In genomic region chr17:41524261-41524660, GRCh38 we compare ENCODE assay signal across 22 cellular contexts. TPM values are rescaled to one million over a fixed set of nuclear protein-coding genes. Genes with fewer than 3 reads are reported as not detected.
"Had no signal": no experiment of that assay in that cellular context is flagged by ENCODE, and none has a peak within 500 bp of the region (broad histone marks: within the 10 kb centered on the region; RNA-seq: fewer than 3 reads in every experiment).

No MANE protein-coding gene starts in this region.

- H3K4me3 Mint-ChIP-seq: activated CD4-positive, alpha-beta T cell treated with anti-CD3 and anti-CD28 coated beads, Interleukin-2, amount 10 ng/mL, durations not matched to agents 7 days and 5 days; activated naive CD4-positive, alpha-beta T cell treated with anti-CD3 and anti-CD28 coated beads, Interleukin-2, amount 10 ng/mL, durations not matched to agents 7 days and 5 days; activated T-helper 17 cell treated with anti-CD3 and anti-CD28 coated beads, Interleukin-2, amount 50 U/mL, for 72 hours; natural killer cell; stimulated activated naive CD8-positive, alpha-beta T cell treated with anti-CD3 and anti-CD28 coated beads, Interleukin-15, Interleukin-2, amounts not matched to agents 100 ng/mL and 50 ng/mL, for 24 hours had no signal

- H3K36me3 Mint-ChIP-seq: activated naive CD4-positive, alpha-beta T cell treated with anti-CD3 and anti-CD28 coated beads, Interleukin-2, amount 10 ng/mL, durations not matched to agents 7 days and 5 days; natural killer cell had no signal

- H3K4me3 ChIP-seq: lung, mucosa of descending colon, psoas muscle, sigmoid colon, thoracic aorta had no signal

- H3K27ac ChIP-seq: psoas muscle, sigmoid colon, thoracic aorta had no signal

- DNase-seq: activated CD4-positive, alpha-beta T cell treated with anti-CD3 and anti-CD28 coated beads, Interleukin-2, amount 10 ng/mL, durations not matched to agents 7 days and 5 days; activated naive CD4-positive, alpha-beta T cell treated with anti-CD3 and anti-CD28 coated beads, Interleukin-2, amount 10 ng/mL, durations not matched to agents 7 days and 5 days; activated T-cell treated with anti-CD3 and anti-CD28 coated beads for 4 hours; central memory CD4-positive, alpha-beta T cell; cortex of kidney; effector memory CD4-positive, alpha-beta T cell; natural killer cell; psoas muscle; sigmoid colon; stimulated activated CD4-positive, alpha-beta T cell treated with anti-CD3 and anti-CD28 coated beads, Interleukin-12 subunit alpha, Interleukin-12 subunit beta, amount 100 ng/mL, for 4 hours; stimulated activated CD8-positive, alpha-beta memory T cell treated with anti-CD3 and anti-CD28 coated beads, Interleukin-4, amount 100 ng/mL, for 48 hours had no signal

- H3K4me1 Mint-ChIP-seq: activated T-helper 17 cell treated with anti-CD3 and anti-CD28 coated beads, Interleukin-2, amount 50 U/mL, for 72 hours had no signal

- H3K36me3 ChIP-seq: sigmoid colon, thoracic aorta had no signal

- H3K9me3 ChIP-seq: mucosa of descending colon, psoas muscle, sigmoid colon, thoracic aorta had no signal

- H3K27ac Mint-ChIP-seq: activated CD4-positive, alpha-beta T cell treated with anti-CD3 and anti-CD28 coated beads, Interleukin-2, amount 10 ng/mL, durations not matched to agents 7 days and 5 days; activated naive CD4-positive, alpha-beta T cell treated with anti-CD3 and anti-CD28 coated beads, Interleukin-2, amount 10 ng/mL, durations not matched to agents 7 days and 5 days; activated T-helper 17 cell treated with anti-CD3 and anti-CD28 coated beads, Interleukin-2, amount 50 U/mL, for 72 hours; natural killer cell; stimulated activated naive CD8-positive, alpha-beta T cell treated with anti-CD3 and anti-CD28 coated beads, Interleukin-15, Interleukin-2, amounts not matched to agents 100 ng/mL and 50 ng/mL, for 24 hours had no signal

- H3K9me3 Mint-ChIP-seq: activated CD4-positive, alpha-beta T cell treated with anti-CD3 and anti-CD28 coated beads, Interleukin-2, amount 10 ng/mL, durations not matched to agents 7 days and 5 days; activated naive CD4-positive, alpha-beta T cell treated with anti-CD3 and anti-CD28 coated beads, Interleukin-2, amount 10 ng/mL, durations not matched to agents 7 days and 5 days; activated T-helper 17 cell treated with anti-CD3 and anti-CD28 coated beads, Interleukin-2, amount 50 U/mL, for 72 hours; natural killer cell; stimulated activated naive CD8-positive, alpha-beta T cell treated with anti-CD3 and anti-CD28 coated beads, Interleukin-15, Interleukin-2, amounts not matched to agents 100 ng/mL and 50 ng/mL, for 24 hours had no signal

- ATAC-seq: activated T-helper 17 cell treated with anti-CD3 and anti-CD28 coated beads, Interleukin-2, amount 50 U/mL, for 72 hours; mucosa of descending colon; natural killer cell; psoas muscle had no signal

RNA-seq across cellular contexts. Expression of gene KRT19, which starts 3.8 kb away (rescaled TPM):
- total RNA-seq: activated CD4-positive, alpha-beta T cell treated with anti-CD3 and anti-CD28 coated beads, Interleukin-2, amount 10 ng/mL, durations not matched to agents 7 days and 5 days; activated CD8-positive, alpha-beta memory T cell treated with anti-CD3 and anti-CD28 coated beads for 36 hours; activated T-helper 17 cell treated with anti-CD3 and anti-CD28 coated beads, Interleukin-2, amount 50 U/mL, for 72 hours; natural killer cell; T-helper 1 cell treated with Interleukin-12 subunit alpha and Interleukin-12 subunit beta and Interleukin-4 antibody, amounts not matched to agents 30 ng/mL and 1 ng/mL, for 36 hours had no signal

RNA-seq across cellular contexts. Expression of gene KRT15, which starts 5.6 kb away (rescaled TPM):
- total RNA-seq: activated CD4-positive, alpha-beta T cell treated with anti-CD3 and anti-CD28 coated beads, Interleukin-2, amount 10 ng/mL, durations not matched to agents 7 days and 5 days; activated CD8-positive, alpha-beta memory T cell treated with anti-CD3 and anti-CD28 coated beads for 36 hours; activated T-helper 17 cell treated with anti-CD3 and anti-CD28 coated beads, Interleukin-2, amount 50 U/mL, for 72 hours; natural killer cell; sigmoid colon; T-helper 1 cell treated with Interleukin-12 subunit alpha and Interleukin-12 subunit beta and Interleukin-4 antibody, amounts not matched to agents 30 ng/mL and 1 ng/mL, for 36 hours had no signal

RNA-seq across cellular contexts. Expression of gene KRT13, which starts 18.8 kb away (rescaled TPM):
- total RNA-seq: activated CD4-positive, alpha-beta T cell treated with anti-CD3 and anti-CD28 coated beads, Interleukin-2, amount 10 ng/mL, durations not matched to agents 7 days and 5 days; activated CD8-positive, alpha-beta memory T cell treated with anti-CD3 and anti-CD28 coated beads for 36 hours; activated T-helper 17 cell treated with anti-CD3 and anti-CD28 coated beads, Interleukin-2, amount 50 U/mL, for 72 hours; glomerular endothelial cell; natural killer cell; T-helper 1 cell treated with Interleukin-12 subunit alpha and Interleukin-12 subunit beta and Interleukin-4 antibody, amounts not matched to agents 30 ng/mL and 1 ng/mL, for 36 hours had no signal

RNA-seq across cellular contexts. Expression of gene KRT36, which starts 34.6 kb away (rescaled TPM):
- total RNA-seq: activated CD4-positive, alpha-beta T cell treated with anti-CD3 and anti-CD28 coated beads, Interleukin-2, amount 10 ng/mL, durations not matched to agents 7 days and 5 days; activated CD8-positive, alpha-beta memory T cell treated with anti-CD3 and anti-CD28 coated beads for 36 hours; activated T-helper 17 cell treated with anti-CD3 and anti-CD28 coated beads, Interleukin-2, amount 50 U/mL, for 72 hours; epithelial cell of proximal tubule; glomerular endothelial cell; lung; mucosa of descending colon; natural killer cell; omental fat pad; psoas muscle; T-helper 1 cell treated with Interleukin-12 subunit alpha and Interleukin-12 subunit beta and Interleukin-4 antibody, amounts not matched to agents 30 ng/mL and 1 ng/mL, for 36 hours; thoracic aorta had no signal
- polyA plus RNA-seq: adipose tissue had no signal

RNA-seq across cellular contexts. Expression of gene KRT35, which starts 43.3 kb away (rescaled TPM):
- total RNA-seq: activated CD4-positive, alpha-beta T cell treated with anti-CD3 and anti-CD28 coated beads, Interleukin-2, amount 10 ng/mL, durations not matched to agents 7 days and 5 days; activated CD8-positive, alpha-beta memory T cell treated with anti-CD3 and anti-CD28 coated beads for 36 hours; activated T-helper 17 cell treated with anti-CD3 and anti-CD28 coated beads, Interleukin-2, amount 50 U/mL, for 72 hours; epithelial cell of proximal tubule; glomerular endothelial cell; lung; mucosa of descending colon; natural killer cell; omental fat pad; psoas muscle; sigmoid colon; T-helper 1 cell treated with Interleukin-12 subunit alpha and Interleukin-12 subunit beta and Interleukin-4 antibody, amounts not matched to agents 30 ng/mL and 1 ng/mL, for 36 hours; thoracic aorta had no signal
- polyA plus RNA-seq: adipose tissue, lung, psoas muscle, sigmoid colon had no signal
